8 cellular contexts compared by ENCODE assay signal in genomic region chr1:149850732-149851345, GRCh38. TPM values are rescaled to one million over a fixed set of nuclear protein-coding genes. Genes with fewer than 3 reads are reported as not detected.
DNase-seq lines count a peak whose midpoint lies in the region; ATAC-seq and TF ChIP-seq lines count a peak whose summit lies in the region.
"Not testable (repeated sequence)": the region's sequence is repeated elsewhere in the genome, so short reads cannot be mapped to it uniquely, and the experiment has no call there.

No MANE protein-coding gene starts in this region.

- peaks cover 15% of the 10 kb centered on the region; the same call in 1 of the 2 replicates for H4K20me1 ChIP-seq in DND-41 (ENCODE audit: insufficient read depth, low read length)

- H3K9ac ChIP-seq in DND-41 (ENCODE audit: low read depth, low read length), result not testable (repeated sequence)

- not testable (repeated sequence) for H3K9me3 Mint-ChIP-seq in activated CD4-positive, alpha-beta T cell treated with anti-CD3 and anti-CD28 coated beads for 36 hours (ENCODE audit: low read depth)

- H3K27me3 ChIP-seq in DND-41 (ENCODE audit: insufficient read depth, low read length, poor library complexity); heart left ventricle: not testable (repeated sequence)

- not testable (repeated sequence) for H3K36me3 ChIP-seq in DND-41 (ENCODE audit: insufficient read depth, low read length); heart left ventricle

- CTCF ChIA-PET in activated CD4-positive, alpha-beta T cell treated with anti-CD3 and anti-CD28 coated beads for 36 hours (lab: Charles Lee), result not testable (repeated sequence)

- TF ChIP-seq POLR2A in heart left ventricle (IDR thresholded peaks at IDR 0.05), result not testable (repeated sequence)

- not testable (repeated sequence) for H3K4me2 ChIP-seq in DND-41 (ENCODE audit: insufficient read depth, low read length)

- H3K27ac Mint-ChIP-seq in activated CD4-positive, alpha-beta T cell treated with anti-CD3 and anti-CD28 coated beads for 36 hours, result not testable (repeated sequence)

- H3K27ac ChIP-seq in DND-41 (ENCODE audit: low read length); heart left ventricle: not testable (repeated sequence)

- no CpG with 5 or more reads among the region's 62 CpGs for WGBS in heart left ventricle, 4 donors

- not testable (repeated sequence) for H3K4me3 Mint-ChIP-seq in activated CD4-positive, alpha-beta T cell treated with anti-CD3 and anti-CD28 coated beads for 36 hours

- ATAC-seq in DND-41 (ENCODE audit: insufficient read depth, low read depth), result peak; percentile 46
- peak; percentile 56 for ATAC-seq in GM19043 (IDR thresholded peaks at IDR 0.05; ENCODE audit: low read depth, unreplicated experiment)
- ATAC-seq in GM21619 (IDR thresholded peaks at IDR 0.05; ENCODE audit: unreplicated experiment), result peak; percentile 55
- ATAC-seq in HG02970 (IDR thresholded peaks at IDR 0.05; ENCODE audit: low FRiP score, unreplicated experiment), result peak; percentile 55
- peak; percentile 48 for ATAC-seq in HG03457 (IDR thresholded peaks at IDR 0.05; ENCODE audit: unreplicated experiment)
- peak; percentile 59 for ATAC-seq in activated CD4-positive, alpha-beta T cell treated with anti-CD3 and anti-CD28 coated beads for 36 hours
- peak; percentile 89 for ATAC-seq in heart left ventricle
- ATAC-seq in sciatic nerve, result peak; percentile 92

- not testable (repeated sequence) for H3K4me3 ChIP-seq in DND-41 (ENCODE audit: low read depth in 1 of 2, low read length in 2 of 2); heart left ventricle

- TF ChIP-seq CTCF in DND-41 (IDR thresholded peaks at IDR 0.05; ENCODE audit: borderline replicate concordance, extremely low read depth, low read length, poor library complexity, severe bottlenecking); heart left ventricle (IDR thresholded peaks at IDR 0.05): not testable (repeated sequence)

- peaks cover 13% of the 10 kb centered on the region for H3K36me3 Mint-ChIP-seq in activated CD4-positive, alpha-beta T cell treated with anti-CD3 and anti-CD28 coated beads for 36 hours (ENCODE audit: low read depth)

- peaks cover 34% of the 10 kb centered on the region for H3K4me1 Mint-ChIP-seq in activated CD4-positive, alpha-beta T cell treated with anti-CD3 and anti-CD28 coated beads for 36 hours

- POLR2A ChIA-PET in activated CD4-positive, alpha-beta T cell treated with anti-CD3 and anti-CD28 coated beads for 36 hours (lab: Charles Lee), result not testable (repeated sequence)

- H3K79me2 ChIP-seq in DND-41 (ENCODE audit: insufficient read depth, low read length), result peaks cover 42% of the 10 kb centered on the region

- H3K4me1 ChIP-seq in DND-41 (ENCODE audit: insufficient read depth, low read length), result peaks cover 37% of the 10 kb centered on the region
- peaks cover 5 to 42% (median 18%) of the 10 kb centered on the region in 12 donors for H3K4me1 ChIP-seq in heart left ventricle

- intact Hi-C loops in activated CD4-positive, alpha-beta T cell treated with anti-CD3 and anti-CD28 coated beads for 36 hours (cut with DNase I, micrococcal nuclease); heart left ventricle (cut with DNase I); sciatic nerve (cut with DNase I): not testable (repeated sequence)

- H3K27me3 Mint-ChIP-seq in activated CD4-positive, alpha-beta T cell treated with anti-CD3 and anti-CD28 coated beads for 36 hours, result not testable (repeated sequence)

- H2AFZ ChIP-seq in DND-41 (ENCODE audit: low read depth, low read length), result not testable (repeated sequence)

- not testable (repeated sequence) for DNase-seq in DND-41; activated CD4-positive, alpha-beta T cell treated with anti-CD3 and anti-CD28 coated beads for 36 hours; heart left ventricle; sciatic nerve (ENCODE audit: low spot score)

- not testable (repeated sequence) for H3K9me3 ChIP-seq in DND-41 (ENCODE audit: insufficient read depth, low read length, severe bottlenecking); heart left ventricle

RNA-seq across cellular contexts. Expression of gene BOLA1, which starts 48.5 kb away (rescaled TPM):
- total RNA-seq in activated CD4-positive, alpha-beta T cell treated with anti-CD3 and anti-CD28 coated beads for 36 hours, result 10 to 100 TPM; 24.1 to 30.0 TPM
- total RNA-seq in heart left ventricle, result 10 to 100 TPM; 12.5 to 39.4 (median 14.0) TPM
- polyA plus RNA-seq in heart left ventricle, result 10 to 100 TPM; 16.2 to 40.7 TPM
- total RNA-seq in sciatic nerve, result 13.7 TPM
